ENCODE assay signal across 28 cellular contexts in the genomic region with DNA sequence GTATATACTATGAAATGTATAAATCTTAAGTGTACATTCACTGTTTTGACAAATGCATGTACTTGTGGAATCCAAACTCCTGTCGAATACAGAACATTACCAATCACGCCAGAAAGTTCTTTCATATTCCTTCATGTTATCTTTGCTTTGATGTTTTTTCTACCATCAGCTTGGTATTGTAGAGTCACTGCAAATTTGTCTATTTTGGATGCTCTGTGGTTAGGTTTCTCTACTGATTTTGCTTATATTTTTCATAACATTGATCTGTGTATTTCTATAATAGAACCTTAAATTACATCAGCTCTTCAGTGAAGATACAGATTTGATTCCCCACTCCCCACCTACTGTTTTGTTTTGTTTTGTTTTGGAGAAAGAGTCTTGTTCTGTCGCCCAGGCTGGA.
"Had no signal": no experiment of that assay in that cellular context is flagged by ENCODE, and none has a peak within 500 bp of the region (broad histone marks: within the 10 kb centered on the region; RNA-seq: fewer than 3 reads in every experiment).

No MANE protein-coding gene starts in this region.

- H3K27ac Mint-ChIP-seq: stimulated activated naive B cell treated with anti-CD40 and anti-IgM and Interleukin-4, amounts not matched to agents 10 μg/mL and 1 μg/mL and 100 μg/mL, for 72 hours; stimulated activated naive CD8-positive, alpha-beta T cell treated with anti-CD3 and anti-CD28 coated beads, Interleukin-15, Interleukin-2, amounts not matched to agents 100 ng/mL and 50 ng/mL, for 24 hours; type B pancreatic cell had no signal

- H3K27ac ChIP-seq: stomach, suprapubic skin, testis, thyroid gland, tibial nerve, transverse colon, upper lobe of left lung, upper lobe of right lung, uterus, vagina had no signal

- H3K36me3 ChIP-seq: thyroid gland, upper lobe of right lung, uterus had no signal

- FAIRE-seq: urothelium cell line had no signal

- DNase-seq: stimulated activated CD4-positive, alpha-beta T cell treated with anti-CD3 and anti-CD28 coated beads, Interleukin-2, amount 100 ng/mL, for 48 hours; stimulated activated CD4-positive, alpha-beta T cell treated with anti-CD3 and anti-CD28 coated beads, Interleukin-4, amount 100 ng/mL, for 1 hour; stimulated activated CD4-positive, alpha-beta T cell treated with anti-CD3 and anti-CD28 coated beads, Interleukin-4, amount 100 ng/mL, for 24 hours; stimulated activated CD4-positive, alpha-beta T cell treated with anti-CD3 and anti-CD28 coated beads, Interleukin-4, amount 100 ng/mL, for 4 hours; stimulated activated CD8-positive, alpha-beta memory T cell treated with anti-CD3 and anti-CD28 coated beads, Interleukin-4, amount 100 ng/mL, for 48 hours; stimulated activated naive B cell treated with anti-CD40 and anti-IgM and Interleukin-4, amounts not matched to agents 10 μg/mL and 1 μg/mL and 100 μg/mL, for 72 hours; stimulated activated naive CD4-positive, alpha-beta T cell; stimulated activated naive CD4-positive, alpha-beta T cell treated with Interleukin-2 at 50 U/mL for 16 hours; stimulated activated naive CD8-positive, alpha-beta T cell treated with anti-CD3 and anti-CD28 coated beads, Interleukin-15, amount 100 ng/mL, for 72 hours; stimulated activated naive CD8-positive, alpha-beta T cell treated with anti-CD3 and anti-CD28 coated beads, Interleukin-15, Interleukin-2, amounts not matched to agents 100 U/mL and 50 U/mL, for 24 hours; stomach; substantia nigra; testis; thyroid gland; tibial artery; transverse colon; trophoblast cell; upper lobe of left lung; upper lobe of right lung; uterus had no signal

- H3K9me3 Mint-ChIP-seq: stimulated activated effector memory CD8-positive, alpha-beta T cell treated with anti-CD3 and anti-CD28 coated beads, Interleukin-12 subunit alpha, Interleukin-12 subunit beta, amount 100 ng/mL, for 72 hours; stimulated activated naive B cell treated with anti-CD40 and anti-IgM and Interleukin-4, amounts not matched to agents 10 μg/mL and 1 μg/mL and 100 μg/mL, for 72 hours; stimulated activated naive CD8-positive, alpha-beta T cell treated with anti-CD3 and anti-CD28 coated beads, Interleukin-15, amount 100 ng/mL, for 72 hours; stimulated activated naive CD8-positive, alpha-beta T cell treated with anti-CD3 and anti-CD28 coated beads, Interleukin-15, Interleukin-2, amounts not matched to agents 100 ng/mL and 50 ng/mL, for 24 hours; type B pancreatic cell had no signal

- H3K9me3 ChIP-seq: stomach, suprapubic skin, testis, thoracic aorta, thyroid gland, tibial artery, tibial nerve, transverse colon, upper lobe of left lung, upper lobe of right lung, uterus, vagina had no signal

- H3K27me3 ChIP-seq: stomach, suprapubic skin, testis, thyroid gland, tibial artery, tibial nerve, transverse colon, upper lobe of left lung, upper lobe of right lung, uterus, vagina had no signal

- H3K4me3 Mint-ChIP-seq: stimulated activated naive B cell treated with anti-CD40 and anti-IgM and Interleukin-4, amounts not matched to agents 10 μg/mL and 1 μg/mL and 100 μg/mL, for 72 hours; stimulated activated naive CD8-positive, alpha-beta T cell treated with anti-CD3 and anti-CD28 coated beads, Interleukin-15, Interleukin-2, amounts not matched to agents 100 ng/mL and 50 ng/mL, for 24 hours; type B pancreatic cell had no signal

- H3K27me3 Mint-ChIP-seq: stimulated activated naive B cell treated with anti-CD40 and anti-IgM and Interleukin-4, amounts not matched to agents 10 μg/mL and 1 μg/mL and 100 μg/mL, for 72 hours; stimulated activated naive CD8-positive, alpha-beta T cell treated with anti-CD3 and anti-CD28 coated beads, Interleukin-15, amount 100 ng/mL, for 72 hours; stimulated activated naive CD8-positive, alpha-beta T cell treated with anti-CD3 and anti-CD28 coated beads, Interleukin-15, Interleukin-2, amounts not matched to agents 100 ng/mL and 50 ng/mL, for 24 hours; type B pancreatic cell had no signal

- ATAC-seq: stimulated activated effector memory CD8-positive, alpha-beta T cell treated with anti-CD3 and anti-CD28 coated beads, Interleukin-12 subunit alpha, Interleukin-12 subunit beta, amount 100 ng/mL, for 72 hours; stimulated activated naive B cell treated with anti-CD40 and anti-IgM and Interleukin-4, amounts not matched to agents 10 μg/mL and 1 μg/mL and 100 μg/mL, for 72 hours; stimulated activated naive CD8-positive, alpha-beta T cell treated with anti-CD3 and anti-CD28 coated beads, Interleukin-15, amount 100 ng/mL, for 72 hours; stimulated activated naive CD8-positive, alpha-beta T cell treated with anti-CD3 and anti-CD28 coated beads, Interleukin-15, Interleukin-2, amounts not matched to agents 100 U/mL and 50 U/mL, for 24 hours; upper lobe of right lung had no signal

- H3K4me1 ChIP-seq: upper lobe of left lung, upper lobe of right lung, uterus had no signal

- H3K4me3 ChIP-seq: stomach, suprapubic skin, testis, thoracic aorta, thyroid gland, tibial artery, tibial nerve, transverse colon, upper lobe of left lung, upper lobe of right lung, uterus, vagina had no signal
